Comparison of ENCODE assay signal across 1 cellular context in the genomic region with DNA sequence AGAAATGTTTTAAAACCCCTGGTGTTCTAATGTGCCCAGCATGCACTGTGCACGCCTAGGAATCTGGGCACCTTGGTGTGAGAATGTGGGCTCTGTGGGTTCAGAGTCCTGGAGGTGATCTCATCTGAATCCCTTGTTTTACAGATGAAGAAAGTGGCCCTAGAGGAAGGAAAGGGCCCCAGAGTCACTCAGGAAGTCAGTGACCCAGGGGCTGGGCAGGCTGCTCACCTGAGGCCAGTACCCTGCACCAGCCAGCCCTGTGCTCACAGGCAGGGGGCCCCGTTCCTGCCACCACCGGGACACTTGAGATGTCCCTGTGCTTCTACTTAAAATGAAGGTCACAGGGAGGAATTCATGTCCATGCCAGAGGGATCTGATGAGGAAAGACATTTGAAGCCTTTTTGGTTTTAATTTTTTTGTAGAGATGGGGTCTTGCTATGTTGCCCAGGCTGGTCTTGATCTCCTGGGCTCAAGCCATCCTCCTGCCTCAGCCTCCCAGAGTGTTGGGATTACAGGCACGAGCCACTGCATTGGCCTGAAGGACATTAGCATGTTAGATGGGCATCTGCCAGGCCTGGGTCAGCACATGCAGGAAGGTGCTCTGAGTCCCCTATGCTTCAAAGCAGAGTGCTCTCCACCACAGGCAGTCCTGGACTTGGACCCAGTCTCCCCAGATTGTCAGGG.
TF ChIP-seq lines count a peak whose summit lies in the region.

No MANE protein-coding gene starts in this region.

TF ChIP-seq in IMR-90, 13 proteins besides CTCF, POLR2A, EP300 and RAD21:
- no peak for TF ChIP-seq MAZ (IDR thresholded peaks at IDR 0.05; ENCODE audit: borderline replicate concordance, low read depth, low read length)
- no peak for TF ChIP-seq RFX5 (IDR thresholded peaks at IDR 0.05; ENCODE audit: low read depth, low read length)
- no peak for TF ChIP-seq CHD1 (IDR thresholded peaks at IDR 0.05; ENCODE audit: low read depth, low read length)
- TF ChIP-seq FOS (IDR thresholded peaks at IDR 0.05; ENCODE audit: low read depth, low read length), result no peak
- TF ChIP-seq, protein P1, sequence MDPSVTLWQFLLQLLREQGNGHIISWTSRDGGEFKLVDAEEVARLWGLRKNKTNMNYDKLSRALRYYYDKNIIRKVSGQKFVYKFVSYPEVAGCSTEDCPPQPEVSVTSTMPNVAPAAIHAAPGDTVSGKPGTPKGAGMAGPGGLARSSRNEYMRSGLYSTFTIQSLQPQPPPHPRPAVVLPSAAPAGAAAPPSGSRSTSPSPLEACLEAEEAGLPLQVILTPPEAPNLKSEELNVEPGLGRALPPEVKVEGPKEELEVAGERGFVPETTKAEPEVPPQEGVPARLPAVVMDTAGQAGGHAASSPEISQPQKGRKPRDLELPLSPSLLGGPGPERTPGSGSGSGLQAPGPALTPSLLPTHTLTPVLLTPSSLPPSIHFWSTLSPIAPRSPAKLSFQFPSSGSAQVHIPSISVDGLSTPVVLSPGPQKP (IDR thresholded peaks at IDR 0.05; ENCODE audit: borderline replicate concordance, low read depth, low read length), result no peak
- TF ChIP-seq SMC3 (IDR thresholded peaks at IDR 0.05; ENCODE audit: low read depth, low read length), result no peak
- TF ChIP-seq MXI1 (IDR thresholded peaks at IDR 0.05; ENCODE audit: borderline replicate concordance, low read depth, low read length), result no peak
- no peak for TF ChIP-seq RCOR1 (IDR thresholded peaks at IDR 0.05; ENCODE audit: insufficient replicate concordance, low read length)
- no peak for TF ChIP-seq MAFK (IDR thresholded peaks at IDR 0.05; ENCODE audit: low read depth, low read length)
- TF ChIP-seq, protein P2, sequence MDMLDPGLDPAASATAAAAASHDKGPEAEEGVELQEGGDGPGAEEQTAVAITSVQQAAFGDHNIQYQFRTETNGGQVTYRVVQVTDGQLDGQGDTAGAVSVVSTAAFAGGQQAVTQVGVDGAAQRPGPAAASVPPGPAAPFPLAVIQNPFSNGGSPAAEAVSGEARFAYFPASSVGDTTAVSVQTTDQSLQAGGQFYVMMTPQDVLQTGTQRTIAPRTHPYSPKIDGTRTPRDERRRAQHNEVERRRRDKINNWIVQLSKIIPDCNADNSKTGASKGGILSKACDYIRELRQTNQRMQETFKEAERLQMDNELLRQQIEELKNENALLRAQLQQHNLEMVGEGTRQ (IDR thresholded peaks at IDR 0.05; ENCODE audit: low read depth, low read length), result no peak
- no peak for TF ChIP-seq CEBPB (IDR thresholded peaks at IDR 0.05; ENCODE audit: low read depth, low read length)
- TF ChIP-seq BHLHE40 (IDR thresholded peaks at IDR 0.05; ENCODE audit: low read depth, low read length), result no peak
- no peak for TF ChIP-seq NFE2L2 (IDR thresholded peaks at IDR 0.05; ENCODE audit: low read depth, low read length)
